In genomic region chr1:43993206-43993914, GRCh38 we compare ENCODE assay signal across 21 cellular contexts. TPM values are rescaled to one million over a fixed set of nuclear protein-coding genes. Genes with fewer than 3 reads are reported as not detected.
DNase-seq lines count a peak whose midpoint lies in the region; ATAC-seq, FAIRE-seq and TF ChIP-seq lines count a peak whose summit lies in the region.
"Had no signal": no experiment of that assay in that cellular context is flagged by ENCODE, and none has a peak within 500 bp of the region (broad histone marks: within the 10 kb centered on the region; RNA-seq: fewer than 3 reads in every experiment).

No MANE protein-coding gene starts in this region.

- no peaks in the 10 kb centered on the region for H3K27me3 ChIP-seq in CD4-positive, CD25-positive, alpha-beta regulatory T cell (ENCODE audit: control insufficient read depth, insufficient read depth, low read length)
- no peaks in the 10 kb centered on the region for H3K27me3 ChIP-seq in astrocyte (ENCODE audit: insufficient read depth, low read length)
- H3K27me3 ChIP-seq in esophagus squamous epithelium, result no peaks in the 10 kb centered on the region
- H3K27me3 ChIP-seq: colonic mucosa, heart right ventricle had no signal

- H3K27ac Mint-ChIP-seq in CD4-positive, CD25-positive, alpha-beta regulatory T cell, result peak overlapping the region in 1 of 3 donors; percentile 39
- peak overlapping the region in 2 of 3 donors; percentile 74 to 83 for H3K27ac Mint-ChIP-seq in IgD-negative memory B cell
- no peak overlapping the region for H3K27ac Mint-ChIP-seq in astrocyte (ENCODE audit: unreplicated experiment)
- H3K27ac Mint-ChIP-seq in neural crest cell (ENCODE audit: unreplicated experiment), result no peak overlapping the region
- H3K27ac Mint-ChIP-seq: stimulated activated naive CD8-positive, alpha-beta T cell treated with anti-CD3 and anti-CD28 coated beads, Interleukin-15, Interleukin-2, amounts not matched to agents 100 ng/mL and 50 ng/mL, for 24 hours had no signal

- no peaks in the 10 kb centered on the region for H3K27me3 Mint-ChIP-seq in CD4-positive, CD25-positive, alpha-beta regulatory T cell
- no peaks in the 10 kb centered on the region for H3K27me3 Mint-ChIP-seq in IgD-negative memory B cell
- no peaks in the 10 kb centered on the region for H3K27me3 Mint-ChIP-seq in astrocyte (ENCODE audit: low read depth, unreplicated experiment)
- peaks cover 4% of the 10 kb centered on the region for H3K27me3 Mint-ChIP-seq in neural crest cell (ENCODE audit: low read depth)
- H3K27me3 Mint-ChIP-seq: stimulated activated naive CD8-positive, alpha-beta T cell treated with anti-CD3 and anti-CD28 coated beads, Interleukin-15, Interleukin-2, amounts not matched to agents 100 ng/mL and 50 ng/mL, for 24 hours had no signal

- no peaks in the 10 kb centered on the region for H3K36me3 Mint-ChIP-seq in CD4-positive, CD25-positive, alpha-beta regulatory T cell
- peaks cover 3% of the 10 kb centered on the region for H3K36me3 Mint-ChIP-seq in IgD-negative memory B cell
- H3K36me3 Mint-ChIP-seq in astrocyte (ENCODE audit: low read depth, unreplicated experiment), result peaks cover 2% of the 10 kb centered on the region
- no peaks in the 10 kb centered on the region for H3K36me3 Mint-ChIP-seq in neural crest cell (ENCODE audit: low read depth)
- H3K36me3 Mint-ChIP-seq: activated naive CD4-positive, alpha-beta T cell treated with anti-CD3 and anti-CD28 coated beads, Interleukin-2, amount 50 U/mL, for 72 hours; CD14-positive monocyte had no signal

- H3K4me3 Mint-ChIP-seq in CD4-positive, CD25-positive, alpha-beta regulatory T cell, result peak overlapping the region in 3 of 4 donors; percentile 90 to 95 (median 93)
- H3K4me3 Mint-ChIP-seq in IgD-negative memory B cell (peak overlapping the region; percentile 25 to 89 (median 69)), astrocyte (ENCODE audit: unreplicated experiment) (peak overlapping the region; percentile 14), neural crest cell (peak overlapping the region; percentile 64)

- H4K20me1 ChIP-seq in astrocyte (ENCODE audit: insufficient read depth, low read length), result no peaks in the 10 kb centered on the region

- H3K4me2 ChIP-seq in astrocyte (ENCODE audit: low read length), result no peak overlapping the region

- no peak overlapping the region for H3K27ac ChIP-seq in CD4-positive, CD25-positive, alpha-beta regulatory T cell (ENCODE audit: insufficient read depth, low read length, poor library complexity, severe bottlenecking)
- H3K27ac ChIP-seq in astrocyte (ENCODE audit: low read depth, low read length) (no peak overlapping the region), esophagus squamous epithelium (peak overlapping the region in 1 of 4 donors; percentile 61)
- H3K27ac ChIP-seq: heart right ventricle had no signal

- H3K9me3 Mint-ChIP-seq in CD4-positive, CD25-positive, alpha-beta regulatory T cell, result no peaks in the 10 kb centered on the region
- no peaks in the 10 kb centered on the region for H3K9me3 Mint-ChIP-seq in IgD-negative memory B cell
- peaks cover 2% of the 10 kb centered on the region for H3K9me3 Mint-ChIP-seq in astrocyte (ENCODE audit: unreplicated experiment)
- no peaks in the 10 kb centered on the region for H3K9me3 Mint-ChIP-seq in neural crest cell
- H3K9me3 Mint-ChIP-seq: activated naive CD4-positive, alpha-beta T cell treated with anti-CD3 and anti-CD28 coated beads, Interleukin-2, amount 50 U/mL, for 72 hours; CD14-positive monocyte; stimulated activated naive CD8-positive, alpha-beta T cell treated with anti-CD3 and anti-CD28 coated beads, Interleukin-15, Interleukin-2, amounts not matched to agents 100 ng/mL and 50 ng/mL, for 24 hours had no signal

- intact Hi-C loops in esophagus squamous epithelium (cut with DNase I), result no loop called here

- no peak for TF ChIP-seq CTCF in astrocyte (IDR thresholded peaks at IDR 0.05; ENCODE audit: insufficient read depth, low read depth, low read length)
- no peak for TF ChIP-seq CTCF in neural crest cell (conservative IDR thresholded peaks at IDR 0.05)
- no peak for TF ChIP-seq CTCF in esophagus squamous epithelium (IDR thresholded peaks at IDR 0.05)

- FAIRE-seq in astrocyte (lab: Jason Lieb, UNC) (no peak), urothelium cell line (lab: Jason Lieb, UNC) (no peak)

- TF ChIP-seq POLR2A in esophagus squamous epithelium (IDR thresholded peaks at IDR 0.05), result no peak

- H2AFZ ChIP-seq in astrocyte (ENCODE audit: low read depth, low read length), result no peak overlapping the region

- no peaks in the 10 kb centered on the region for H3K36me3 ChIP-seq in CD4-positive, CD25-positive, alpha-beta regulatory T cell (ENCODE audit: control insufficient read depth, insufficient read depth, low read length)
- no peaks in the 10 kb centered on the region for H3K36me3 ChIP-seq in astrocyte (ENCODE audit: insufficient read depth, low read length)
- peaks cover 0 to 14% (median 0%) of the 10 kb centered on the region in 3 donors for H3K36me3 ChIP-seq in esophagus squamous epithelium
- H3K36me3 ChIP-seq: colonic mucosa, heart right ventricle had no signal

- H3K9me3 ChIP-seq in CD4-positive, CD25-positive, alpha-beta regulatory T cell (ENCODE audit: control insufficient read depth in 2 of 2, low read length in 2 of 2), result no peaks in the 10 kb centered on the region
- no peaks in the 10 kb centered on the region for H3K9me3 ChIP-seq in astrocyte (ENCODE audit: insufficient read depth, low read depth, low read length)
- H3K9me3 ChIP-seq in esophagus squamous epithelium, result no peaks in the 10 kb centered on the region
- H3K9me3 ChIP-seq: colonic mucosa, heart right ventricle had no signal

- DNase-seq in CD4-positive, CD25-positive, alpha-beta regulatory T cell, result no peak
- no peak for DNase-seq in astrocyte (ENCODE audit: low read depth)
- DNase-seq in neural crest cell (ENCODE audit: low read depth, low spot score), result no peak
- no peak for DNase-seq in urothelium cell line (ENCODE audit: low spot score)
- DNase-seq in NCI-H187 (lab: John Stamatoyannopoulos, UW), result no peak
- DNase-seq in esophagus squamous epithelium (lab: John Stamatoyannopoulos, UW), result no peak
- DNase-seq: activated CD4-positive, alpha-beta T cell treated with anti-CD3 and anti-CD28 coated beads, Interleukin-2, amount 50 U/mL, for 48 hours; anterior cingulate cortex; colonic mucosa; effector CD8-positive, alpha-beta T cell; foreskin fibroblast; GOT3; heart right ventricle; NCI-H1092 treated with DMSO at 0.1 percent for 48 hours; NCI-H1930; SIG-M5; SW 1271 had no signal

- no peak for ATAC-seq in CD4-positive, CD25-positive, alpha-beta regulatory T cell (ENCODE audit: low read depth in 2 of 2)
- ATAC-seq: activated naive CD4-positive, alpha-beta T cell treated with anti-CD3 and anti-CD28 coated beads, Interleukin-2, amount 50 U/mL, for 72 hours; heart right ventricle had no signal

- no peak overlapping the region for H3K4me3 ChIP-seq in CD4-positive, CD25-positive, alpha-beta regulatory T cell (ENCODE audit: low read depth, low read length)
- H3K4me3 ChIP-seq in astrocyte (ENCODE audit: insufficient read depth, low read depth, low read length) (no peak overlapping the region), esophagus squamous epithelium (no peak overlapping the region)
- H3K4me3 ChIP-seq: colonic mucosa, heart right ventricle had no signal

- WGBS in esophagus squamous epithelium, 2 donors, result 84 to 87% methylated on average over 9 of the region's 9 CpGs

- H3K79me2 ChIP-seq in astrocyte (ENCODE audit: insufficient read depth, low read length), result no peaks in the 10 kb centered on the region

- peaks cover 2 to 14% (median 6%) of the 10 kb centered on the region in 4 donors for H3K4me1 Mint-ChIP-seq in CD4-positive, CD25-positive, alpha-beta regulatory T cell
- H3K4me1 Mint-ChIP-seq in IgD-negative memory B cell (peaks cover 19 to 22% (median 20%) of the 10 kb centered on the region in 3 donors), astrocyte (ENCODE audit: low read depth, unreplicated experiment) (peaks cover 2% of the 10 kb centered on the region), neural crest cell (peaks cover 23% of the 10 kb centered on the region)

- H3K9ac ChIP-seq in astrocyte (ENCODE audit: low read length), result no peak overlapping the region

- H3K4me1 ChIP-seq in CD4-positive, CD25-positive, alpha-beta regulatory T cell (ENCODE audit: control insufficient read depth, insufficient read depth, low read length, poor library complexity, severe bottlenecking), result peaks cover 16% of the 10 kb centered on the region
- H3K4me1 ChIP-seq in astrocyte (ENCODE audit: insufficient read depth, low read length) (peaks cover 6% of the 10 kb centered on the region), esophagus squamous epithelium (peaks cover 12 to 50% (median 20%) of the 10 kb centered on the region in 3 donors)
- H3K4me1 ChIP-seq: colonic mucosa had no signal

RNA-seq across cellular contexts. Expression of gene CCDC24, which starts 2.0 kb away (rescaled TPM):
- 1.2 TPM for total RNA-seq in CD4-positive, CD25-positive, alpha-beta regulatory T cell
- polyA plus RNA-seq in CD4-positive, CD25-positive, alpha-beta regulatory T cell, result 1 to 10 TPM in 1 of 4 donors, under 1 TPM in 3; 0.18 to 1.8 (median 0.73) TPM
- 5.3 TPM for polyA plus RNA-seq in IgD-negative memory B cell
- total RNA-seq in astrocyte (4.2 and 4.3 TPM in 2 replicates), neural crest cell (4.9 and 5.5 TPM in 2 replicates), esophagus squamous epithelium (1 to 10 TPM; 3.0 to 7.3 (median 4.7) TPM)

RNA-seq across cellular contexts. Expression of gene B4GALT2, which starts 14.3 kb away (rescaled TPM):
- 0.54 TPM for total RNA-seq in CD4-positive, CD25-positive, alpha-beta regulatory T cell
- polyA plus RNA-seq in CD4-positive, CD25-positive, alpha-beta regulatory T cell, result under 1 TPM; 0.20 to 0.86 (median 0.32) TPM
- polyA plus RNA-seq in IgD-negative memory B cell, result 1.0 TPM
- total RNA-seq in astrocyte (56.6 and 56.9 TPM in 2 replicates), neural crest cell (88.7 and 91.8 TPM in 2 replicates), esophagus squamous epithelium (10 to 100 TPM; 38.9 to 59.3 (median 48.3) TPM)

RNA-seq across cellular contexts. Expression of gene ATP6V0B, which starts 18.6 kb away (rescaled TPM):
- 69.4 TPM for total RNA-seq in CD4-positive, CD25-positive, alpha-beta regulatory T cell
- 100 to 1,000 TPM; 207 to 274 (median 237) TPM for polyA plus RNA-seq in CD4-positive, CD25-positive, alpha-beta regulatory T cell
- 261 TPM for polyA plus RNA-seq in IgD-negative memory B cell
- total RNA-seq in astrocyte (175 and 202 TPM in 2 replicates), neural crest cell (125 and 129 TPM in 2 replicates), esophagus squamous epithelium (100 to 1,000 TPM in 3 of 4 donors, 10 to 100 TPM in 1; 70.1 to 169 (median 135) TPM)

RNA-seq across cellular contexts. Expression of gene DPH2, which starts 23.6 kb away (rescaled TPM):
- 17.9 TPM for total RNA-seq in CD4-positive, CD25-positive, alpha-beta regulatory T cell
- polyA plus RNA-seq in CD4-positive, CD25-positive, alpha-beta regulatory T cell, result 10 to 100 TPM; 17.2 to 25.0 (median 21.0) TPM
- polyA plus RNA-seq in IgD-negative memory B cell, result 38.4 TPM
- total RNA-seq in astrocyte (26.9 and 31.6 TPM in 2 replicates), neural crest cell (32.7 and 34.4 TPM in 2 replicates), esophagus squamous epithelium (10 to 100 TPM; 14.0 to 34.6 (median 27.7) TPM)

RNA-seq across cellular contexts. Expression of gene SLC6A9, which starts 37.9 kb away (rescaled TPM):
- 0.20 TPM for total RNA-seq in CD4-positive, CD25-positive, alpha-beta regulatory T cell
- polyA plus RNA-seq in CD4-positive, CD25-positive, alpha-beta regulatory T cell, result under 1 TPM in 1 of 4 donors, not detected in 3; 0.07 TPM
- polyA plus RNA-seq in IgD-negative memory B cell, result 0.19 TPM
- total RNA-seq in astrocyte, result 45.2 and 51.4 TPM in 2 replicates
- 20.9 and 22.8 TPM in 2 replicates for total RNA-seq in neural crest cell
- 10 to 100 TPM; 10.4 to 40.0 (median 23.2) TPM for total RNA-seq in esophagus squamous epithelium
- polyA plus RNA-seq: CD14-positive monocyte had no signal

Comparison
In these comparisons a context has a peak if more than half of its experiments do, and no peak if none do; other contexts are left out.
1. H3K27ac Mint-ChIP-seq: peak in IgD-negative memory B cell (2 of 3); none in astrocyte (single experiment) and neural crest cell (single experiment).
2. H3K4me3 Mint-ChIP-seq: peak in every context shown above with its lines; median percentile 93 in CD4-positive, CD25-positive, alpha-beta regulatory T cell; 69 in IgD-negative memory B cell; 64 in neural crest cell; 14 in astrocyte.
3. RNA of gene B4GALT2, which starts 14.3 kb away (total RNA-seq): 88.7 to 91.8 TPM in neural crest cell, 56.6 to 56.9 TPM in astrocyte and 38.9 to 59.3 TPM in esophagus squamous epithelium; 0.54 TPM in CD4-positive, CD25-positive, alpha-beta regulatory T cell (single experiment); every median in the first group is over 10 times any median in the second.